ENCODE assay signal across 1 cellular context in genomic region chr6:109239918-109240321, GRCh38.
TF ChIP-seq lines count a peak whose summit lies in the region.

No MANE protein-coding gene starts in this region.

TF ChIP-seq in GM23338, 12 proteins besides CTCF, POLR2A, EP300 and RAD21 (continued from another document):
- TF ChIP-seq, protein P1, sequence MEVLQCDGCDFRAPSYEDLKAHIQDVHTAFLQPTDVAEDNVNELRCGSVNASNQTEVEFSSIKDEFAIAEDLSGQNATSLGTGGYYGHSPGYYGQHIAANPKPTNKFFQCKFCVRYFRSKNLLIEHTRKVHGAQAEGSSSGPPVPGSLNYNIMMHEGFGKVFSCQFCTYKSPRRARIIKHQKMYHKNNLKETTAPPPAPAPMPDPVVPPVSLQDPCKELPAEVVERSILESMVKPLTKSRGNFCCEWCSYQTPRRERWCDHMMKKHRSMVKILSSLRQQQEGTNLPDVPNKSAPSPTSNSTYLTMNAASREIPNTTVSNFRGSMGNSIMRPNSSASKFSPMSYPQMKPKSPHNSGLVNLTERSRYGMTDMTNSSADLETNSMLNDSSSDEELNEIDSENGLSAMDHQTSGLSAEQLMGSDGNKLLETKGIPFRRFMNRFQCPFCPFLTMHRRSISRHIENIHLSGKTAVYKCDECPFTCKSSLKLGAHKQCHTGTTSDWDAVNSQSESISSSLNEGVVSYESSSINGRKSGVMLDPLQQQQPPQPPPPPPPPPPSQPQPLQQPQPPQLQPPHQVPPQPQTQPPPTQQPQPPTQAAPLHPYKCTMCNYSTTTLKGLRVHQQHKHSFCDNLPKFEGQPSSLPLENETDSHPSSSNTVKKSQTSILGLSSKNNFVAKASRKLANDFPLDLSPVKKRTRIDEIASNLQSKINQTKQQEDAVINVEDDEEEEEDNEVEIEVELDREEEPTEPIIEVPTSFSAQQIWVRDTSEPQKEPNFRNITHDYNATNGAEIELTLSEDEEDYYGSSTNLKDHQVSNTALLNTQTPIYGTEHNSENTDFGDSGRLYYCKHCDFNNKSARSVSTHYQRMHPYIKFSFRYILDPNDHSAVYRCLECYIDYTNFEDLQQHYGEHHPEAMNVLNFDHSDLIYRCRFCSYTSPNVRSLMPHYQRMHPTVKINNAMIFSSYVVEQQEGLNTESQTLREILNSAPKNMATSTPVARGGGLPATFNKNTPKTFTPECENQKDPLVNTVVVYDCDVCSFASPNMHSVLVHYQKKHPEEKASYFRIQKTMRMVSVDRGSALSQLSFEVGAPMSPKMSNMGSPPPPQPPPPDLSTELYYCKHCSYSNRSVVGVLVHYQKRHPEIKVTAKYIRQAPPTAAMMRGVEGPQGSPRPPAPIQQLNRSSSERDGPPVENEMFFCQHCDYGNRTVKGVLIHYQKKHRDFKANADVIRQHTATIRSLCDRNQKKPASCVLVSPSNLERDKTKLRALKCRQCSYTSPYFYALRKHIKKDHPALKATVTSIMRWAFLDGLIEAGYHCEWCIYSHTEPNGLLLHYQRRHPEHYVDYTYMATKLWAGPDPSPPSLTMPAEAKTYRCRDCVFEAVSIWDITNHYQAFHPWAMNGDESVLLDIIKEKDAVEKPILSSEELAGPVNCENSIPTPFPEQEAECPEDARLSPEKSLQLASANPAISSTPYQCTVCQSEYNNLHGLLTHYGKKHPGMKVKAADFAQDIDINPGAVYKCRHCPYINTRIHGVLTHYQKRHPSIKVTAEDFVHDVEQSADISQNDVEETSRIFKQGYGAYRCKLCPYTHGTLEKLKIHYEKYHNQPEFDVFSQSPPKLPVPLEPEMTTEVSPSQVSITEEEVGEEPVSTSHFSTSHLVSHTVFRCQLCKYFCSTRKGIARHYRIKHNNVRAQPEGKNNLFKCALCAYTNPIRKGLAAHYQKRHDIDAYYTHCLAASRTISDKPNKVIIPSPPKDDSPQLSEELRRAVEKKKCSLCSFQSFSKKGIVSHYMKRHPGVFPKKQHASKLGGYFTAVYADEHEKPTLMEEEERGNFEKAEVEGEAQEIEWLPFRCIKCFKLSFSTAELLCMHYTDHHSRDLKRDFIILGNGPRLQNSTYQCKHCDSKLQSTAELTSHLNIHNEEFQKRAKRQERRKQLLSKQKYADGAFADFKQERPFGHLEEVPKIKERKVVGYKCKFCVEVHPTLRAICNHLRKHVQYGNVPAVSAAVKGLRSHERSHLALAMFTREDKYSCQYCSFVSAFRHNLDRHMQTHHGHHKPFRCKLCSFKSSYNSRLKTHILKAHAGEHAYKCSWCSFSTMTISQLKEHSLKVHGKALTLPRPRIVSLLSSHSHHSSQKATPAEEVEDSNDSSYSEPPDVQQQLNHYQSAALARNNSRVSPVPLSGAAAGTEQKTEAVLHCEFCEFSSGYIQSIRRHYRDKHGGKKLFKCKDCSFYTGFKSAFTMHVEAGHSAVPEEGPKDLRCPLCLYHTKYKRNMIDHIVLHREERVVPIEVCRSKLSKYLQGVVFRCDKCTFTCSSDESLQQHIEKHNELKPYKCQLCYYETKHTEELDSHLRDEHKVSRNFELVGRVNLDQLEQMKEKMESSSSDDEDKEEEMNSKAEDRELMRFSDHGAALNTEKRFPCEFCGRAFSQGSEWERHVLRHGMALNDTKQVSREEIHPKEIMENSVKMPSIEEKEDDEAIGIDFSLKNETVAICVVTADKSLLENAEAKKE (CRISPR knock-in tag; IDR thresholded peaks at IDR 0.05), result no peak
- TF ChIP-seq CREB1 (CRISPR knock-in tag; IDR thresholded peaks at IDR 0.05; ENCODE audit: low read depth) (no peak), ZNF114 (CRISPR knock-in tag; IDR thresholded peaks at IDR 0.05) (no peak), STAT1 (IDR thresholded peaks at IDR 0.05; ENCODE audit: unreplicated experiment) (no peak), JUNB (IDR thresholded peaks at IDR 0.05; ENCODE audit: unreplicated experiment) (no peak)
